In genomic region chrX:1524874-1525582, GRCh38 we compare ENCODE assay signal across 19 cellular contexts. TPM values are rescaled to one million over a fixed set of nuclear protein-coding genes. Genes with fewer than 3 reads are reported as not detected.
DNase-seq lines count a peak whose midpoint lies in the region; TF ChIP-seq lines count a peak whose summit lies in the region.
"Had no signal": no experiment of that assay in that cellular context is flagged by ENCODE, and none has a peak within 500 bp of the region (broad histone marks: within the 10 kb centered on the region; RNA-seq: fewer than 3 reads in every experiment).

No MANE protein-coding gene starts in this region.

- no peak for TF ChIP-seq CTCF in OCI-LY7 (conservative IDR thresholded peaks at IDR 0.05; ENCODE audit: low read length)
- TF ChIP-seq CTCF in neutrophil (IDR thresholded peaks at IDR 0.05), result no peak

- CTCF ChIA-PET in OCI-LY7 (lab: Charles Lee; ENCODE audit: unreplicated experiment), result no interaction called here

- H3K4me1 Mint-ChIP-seq in activated T-cell treated with anti-CD3 and anti-CD28 coated beads, Interleukin-2, amount 50 U/mL, for 24 hours (ENCODE audit: low read depth), result peaks cover 25% of the 10 kb centered on the region
- H3K4me1 Mint-ChIP-seq in activated T-helper 2 cell treated with anti-CD3 and anti-CD28 coated beads, Interferon-gamma antibody, Interleukin-2, Interleukin-4, amounts not matched to agents 10 μg/mL and 5 μg/mL and 100 μg/mL, durations not matched to agents 14 hours and 24 hours and 36 hours (ENCODE audit: low read depth), result peaks cover 20% of the 10 kb centered on the region
- peaks cover 25 to 31% of the 10 kb centered on the region in 2 donors for H3K4me1 Mint-ChIP-seq in immature natural killer cell

- peaks cover 11% of the 10 kb centered on the region; the same call in 1 of the 2 replicates for H3K9me3 ChIP-seq in OCI-LY7 (ENCODE audit: low read length)
- no peaks in the 10 kb centered on the region for H3K9me3 ChIP-seq in neutrophil
- H3K9me3 ChIP-seq: BE2C had no signal

- H4K20me1 ChIP-seq in OCI-LY7 (ENCODE audit: insufficient read depth, low read length), result peaks cover 11% of the 10 kb centered on the region; the same call in 1 of the 2 replicates

- H3K27me3 Mint-ChIP-seq in activated T-cell treated with anti-CD3 and anti-CD28 coated beads, Interleukin-2, amount 50 U/mL, for 24 hours, result no peaks in the 10 kb centered on the region
- H3K27me3 Mint-ChIP-seq in activated T-helper 2 cell treated with anti-CD3 and anti-CD28 coated beads, Interferon-gamma antibody, Interleukin-2, Interleukin-4, amounts not matched to agents 10 μg/mL and 5 μg/mL and 100 μg/mL, durations not matched to agents 14 hours and 24 hours and 36 hours (ENCODE audit: low read depth), result no peaks in the 10 kb centered on the region
- peaks cover 7 to 15% (median 11%) of the 10 kb centered on the region in 3 donors for H3K27me3 Mint-ChIP-seq in immature natural killer cell (ENCODE audit: low read depth in 3 of 3)

- intact Hi-C loops in OCI-LY7 (cut with micrococcal nuclease; ENCODE audit: unreplicated experiment), result no loop called here
- intact Hi-C loops in activated T-helper 2 cell treated with anti-CD3 and anti-CD28 coated beads, Interferon-gamma antibody, Interleukin-2, Interleukin-4, amounts not matched to agents 10 μg/mL and 5 μg/mL and 100 μg/mL, durations not matched to agents 14 hours and 24 hours and 36 hours (cut with micrococcal nuclease), result no loop called here

- no peak overlapping the region for H3K27ac Mint-ChIP-seq in activated T-cell treated with anti-CD3 and anti-CD28 coated beads, Interleukin-2, amount 50 U/mL, for 24 hours
- no peak overlapping the region for H3K27ac Mint-ChIP-seq in activated T-helper 2 cell treated with anti-CD3 and anti-CD28 coated beads, Interferon-gamma antibody, Interleukin-2, Interleukin-4, amounts not matched to agents 10 μg/mL and 5 μg/mL and 100 μg/mL, durations not matched to agents 14 hours and 24 hours and 36 hours
- H3K27ac Mint-ChIP-seq in immature natural killer cell, result no peak overlapping the region

- POLR2A ChIA-PET in OCI-LY7 (lab: Charles Lee), result no interaction called here

- H3K4me3 ChIP-seq in OCI-LY7 (ENCODE audit: low read depth, low read length, poor library complexity, severe bottlenecking), result no peak overlapping the region
- H3K4me3 ChIP-seq in neutrophil (ENCODE audit: low read depth in 1 of 2, low read length in 1 of 2), result no peak overlapping the region
- H3K4me3 ChIP-seq: K562, MG63 had no signal

- no peak overlapping the region for H3K4me3 Mint-ChIP-seq in activated T-cell treated with anti-CD3 and anti-CD28 coated beads, Interleukin-2, amount 50 U/mL, for 24 hours
- no peak overlapping the region for H3K4me3 Mint-ChIP-seq in activated T-helper 2 cell treated with anti-CD3 and anti-CD28 coated beads, Interferon-gamma antibody, Interleukin-2, Interleukin-4, amounts not matched to agents 10 μg/mL and 5 μg/mL and 100 μg/mL, durations not matched to agents 14 hours and 24 hours and 36 hours (ENCODE audit: low read depth)
- no peak overlapping the region for H3K4me3 Mint-ChIP-seq in immature natural killer cell

- H3K36me3 ChIP-seq in OCI-LY7 (ENCODE audit: insufficient read depth, low read length), result peaks cover 82% of the 10 kb centered on the region
- peaks cover 12% of the 10 kb centered on the region for H3K36me3 ChIP-seq in neutrophil
- H3K36me3 ChIP-seq: BE2C, MG63 had no signal

- no peak overlapping the region for H2AFZ ChIP-seq in OCI-LY7 (ENCODE audit: low read length)

- H3K36me3 Mint-ChIP-seq in activated T-cell treated with anti-CD3 and anti-CD28 coated beads, Interleukin-2, amount 50 U/mL, for 24 hours (ENCODE audit: low read depth), result peaks cover 9% of the 10 kb centered on the region
- peaks cover 22% of the 10 kb centered on the region for H3K36me3 Mint-ChIP-seq in activated T-helper 2 cell treated with anti-CD3 and anti-CD28 coated beads, Interferon-gamma antibody, Interleukin-2, Interleukin-4, amounts not matched to agents 10 μg/mL and 5 μg/mL and 100 μg/mL, durations not matched to agents 14 hours and 24 hours and 36 hours (ENCODE audit: low read depth)
- peaks cover 0 to 7% (median 3%) of the 10 kb centered on the region in 3 donors for H3K36me3 Mint-ChIP-seq in immature natural killer cell

- H3K9me3 Mint-ChIP-seq in activated T-cell treated with anti-CD3 and anti-CD28 coated beads, Interleukin-2, amount 50 U/mL, for 24 hours, result no peaks in the 10 kb centered on the region
- H3K9me3 Mint-ChIP-seq in activated T-helper 2 cell treated with anti-CD3 and anti-CD28 coated beads, Interferon-gamma antibody, Interleukin-2, Interleukin-4, amounts not matched to agents 10 μg/mL and 5 μg/mL and 100 μg/mL, durations not matched to agents 14 hours and 24 hours and 36 hours, result peaks cover 5% of the 10 kb centered on the region
- H3K9me3 Mint-ChIP-seq in immature natural killer cell, result no peaks in the 10 kb centered on the region

- H3K9me2 ChIP-seq in OCI-LY7 (ENCODE audit: insufficient read depth, low read length), result no peaks in the 10 kb centered on the region

- H3K79me2 ChIP-seq in OCI-LY7 (ENCODE audit: insufficient read depth, low read depth, low read length), result peaks cover 87% of the 10 kb centered on the region

- no peak overlapping the region for H3K4me2 ChIP-seq in OCI-LY7 (ENCODE audit: low read length)

- peaks cover 37% of the 10 kb centered on the region for H3K4me1 ChIP-seq in OCI-LY7 (ENCODE audit: insufficient read depth, low read length, poor library complexity, severe bottlenecking)
- peaks cover 14 to 17% of the 10 kb centered on the region in 2 experiments for H3K4me1 ChIP-seq in neutrophil (ENCODE audit: control insufficient read depth in 1 of 2, insufficient read depth in 1 of 2, low read depth in 1 of 2, low read length in 1 of 2)
- H3K4me1 ChIP-seq: BE2C had no signal

- H3K27ac ChIP-seq in OCI-LY7 (ENCODE audit: low read depth, low read length, poor library complexity, severe bottlenecking) (peak overlapping the region; percentile 15), neutrophil (peak overlapping the region; percentile 15)

- no TSS peak for BruUV-seq in OCI-LY7 (replicated peaks; lab: Mats Ljungman, UMichigan)

- H3K27me3 ChIP-seq in neutrophil, result no peaks in the 10 kb centered on the region
- H3K27me3 ChIP-seq: BE2C had no signal

- DNase-seq in activated T-cell treated with anti-CD3 and anti-CD28 coated beads, Interleukin-2, amount 50 U/mL, for 24 hours, result peak; percentile 18
- no peak for DNase-seq in activated T-cell treated with anti-CD3 and anti-CD28 coated beads, Interleukin-2, amount 50 U/mL, for 1 hour
- DNase-seq in OCI-LY7 (ENCODE audit: low spot score), result no peak
- peak; percentile 3 for DNase-seq in activated T-helper 2 cell treated with anti-CD3 and anti-CD28 coated beads, Interferon-gamma antibody, Interleukin-2, Interleukin-4, amounts not matched to agents 10 μg/mL and 5 μg/mL and 100 μg/mL, durations not matched to agents 14 hours and 24 hours and 36 hours (ENCODE audit: low spot score)
- DNase-seq in NCI-H526 (lab: John Stamatoyannopoulos, UW), result no peak
- no peak for DNase-seq in immature natural killer cell
- DNase-seq: BE2C, DMS53, H7, MG63, NCI-H1417, NCI-H1694 treated with DMSO at 0.1 percent for 48 hours, NCI-H2081 treated with DMSO at 0.1 percent for 48 hours, NCI-H2171 treated with DMSO at 0.1 percent for 48 hours, NCI-H524 treated with DMSO at 0.1 percent for 48 hours, Right ventricle myocardium superior had no signal

RNA-seq across cellular contexts. Expression of gene P2RY8, which starts 12.0 kb away (rescaled TPM):
- total RNA-seq in OCI-LY7 (2014; rRNA removed; shearing (Covaris generic)), result 88.3 and 110 TPM in 2 replicates
- total RNA-seq in OCI-LY7 (2022), result 122 and 149 TPM in 2 replicates
- 33.1 and 34.5 TPM in 2 replicates for total RNA-seq in activated T-helper 2 cell treated with anti-CD3 and anti-CD28 coated beads, Interferon-gamma antibody, Interleukin-2, Interleukin-4, amounts not matched to agents 10 μg/mL and 5 μg/mL and 100 μg/mL, durations not matched to agents 14 hours and 24 hours and 36 hours
- polyA plus RNA-seq in immature natural killer cell, result 100 to 1,000 TPM in 2 of 3 donors, 10 to 100 TPM in 1; 96.8 to 232 (median 119) TPM
- total RNA-seq: A673 had no signal

Comparison
In these comparisons a context has a peak if more than half of its experiments do, and no peak if none do; other contexts are left out.
1. DNase-seq: peak in activated T-cell treated with anti-CD3 and anti-CD28 coated beads, Interleukin-2, amount 50 U/mL, for 24 hours (single experiment) and activated T-helper 2 cell treated with anti-CD3 and anti-CD28 coated beads, Interferon-gamma antibody, Interleukin-2, Interleukin-4, amounts not matched to agents 10 μg/mL and 5 μg/mL and 100 μg/mL, durations not matched to agents 14 hours and 24 hours and 36 hours (single experiment); none in activated T-cell treated with anti-CD3 and anti-CD28 coated beads, Interleukin-2, amount 50 U/mL, for 1 hour (single experiment), OCI-LY7 (single experiment), NCI-H526 (0 of 2) and immature natural killer cell (0 of 3).